In genomic region chr2:227545990-227546389, GRCh38 we compare ENCODE assay signal across 1 cellular context.
A peak's percentile ranks its signal among the peaks of the same experiment; 100 is the strongest.
TF ChIP-seq lines count a peak whose summit lies in the region.

No MANE protein-coding gene starts in this region.

TF ChIP-seq in HepG2, 621 proteins besides CTCF, POLR2A, EP300 and RAD21 (continued from another document and continues in another):
- TF ChIP-seq ZFP91 (CRISPR knock-in tag; IDR thresholded peaks at IDR 0.05; ENCODE audit: borderline replicate concordance) (peak; percentile 36; the same call in 1 of the 2 replicates), ZNF660 (CRISPR knock-in tag; IDR thresholded peaks at IDR 0.05; ENCODE audit: borderline replicate concordance, low read depth) (no peak), FOXC1 (CRISPR knock-in tag; IDR thresholded peaks at IDR 0.05; ENCODE audit: borderline replicate concordance) (no peak), NRL (CRISPR knock-in tag; IDR thresholded peaks at IDR 0.05; ENCODE audit: borderline replicate concordance) (no peak), MYC (CRISPR knock-in tag; IDR thresholded peaks at IDR 0.05; ENCODE audit: borderline replicate concordance) (peak; percentile 27; the same call in 1 of the 2 replicates), SP140L (CRISPR knock-in tag; IDR thresholded peaks at IDR 0.05; ENCODE audit: borderline replicate concordance) (no peak), REPIN1 (CRISPR knock-in tag; IDR thresholded peaks at IDR 0.05; ENCODE audit: borderline replicate concordance, low read depth) (0 out of 2 replicates have a peak, but pooled peaks have one; percentile 28), RNF219 (CRISPR knock-in tag; IDR thresholded peaks at IDR 0.05) (no peak), ZNF572 (CRISPR knock-in tag; IDR thresholded peaks at IDR 0.05) (no peak), ZBTB37 (CRISPR knock-in tag; IDR thresholded peaks at IDR 0.05) (no peak), ZNF776 (CRISPR knock-in tag; IDR thresholded peaks at IDR 0.05) (peak; percentile 32; the same call in 1 of the 2 replicates), ZNF281 (CRISPR knock-in tag; IDR thresholded peaks at IDR 0.05; ENCODE audit: borderline replicate concordance) (peak; percentile 77; the same call in 1 of the 2 replicates), ZNF124 (CRISPR knock-in tag; IDR thresholded peaks at IDR 0.05) (no peak), KMT2A (CRISPR knock-in tag; IDR thresholded peaks at IDR 0.05) (no peak), STAG1 (CRISPR knock-in tag; IDR thresholded peaks at IDR 0.05) (peak; percentile 28), PLRG1 (conservative IDR thresholded peaks at IDR 0.05) (no peak), CSRNP2 (CRISPR knock-in tag; conservative IDR thresholded peaks at IDR 0.05; ENCODE audit: low read depth) (no peak), ZBTB7A (CRISPR knock-in tag; IDR thresholded peaks at IDR 0.05) (no peak), ZNF136 (CRISPR knock-in tag; IDR thresholded peaks at IDR 0.05; ENCODE audit: low read depth) (no peak), HOXA3 (CRISPR knock-in tag; IDR thresholded peaks at IDR 0.05) (peak; percentile 53; the same call in 1 of the 2 replicates), ZNF709 (CRISPR knock-in tag; IDR thresholded peaks at IDR 0.05) (no peak), ZNF556 (CRISPR knock-in tag; IDR thresholded peaks at IDR 0.05; ENCODE audit: borderline replicate concordance) (no peak), NFIC (IDR thresholded peaks at IDR 0.05; ENCODE audit: low read length) (no peak), TP53 (CRISPR knock-in tag; conservative IDR thresholded peaks at IDR 0.05) (no peak), BORCS8-MEF2B (CRISPR knock-in tag; IDR thresholded peaks at IDR 0.05) (0 out of 2 replicates have a peak, but pooled peaks have one; percentile 42), ZNF207 (IDR thresholded peaks at IDR 0.05; ENCODE audit: borderline replicate concordance) (no peak), ZNF10 (CRISPR knock-in tag; IDR thresholded peaks at IDR 0.05; ENCODE audit: borderline replicate concordance, low read depth) (no peak), ETV5 (CRISPR knock-in tag; IDR thresholded peaks at IDR 0.05; ENCODE audit: borderline replicate concordance) (no peak), ZFAT (CRISPR knock-in tag; conservative IDR thresholded peaks at IDR 0.05) (no peak), CBFB (CRISPR knock-in tag; IDR thresholded peaks at IDR 0.05) (no peak), ONECUT2 (CRISPR knock-in tag; IDR thresholded peaks at IDR 0.05) (no peak), ZNF749 (CRISPR knock-in tag; IDR thresholded peaks at IDR 0.05; ENCODE audit: borderline replicate concordance) (no peak), SIN3B (IDR thresholded peaks at IDR 0.05; ENCODE audit: low read length) (no peak)
- TF ChIP-seq, protein P1, sequence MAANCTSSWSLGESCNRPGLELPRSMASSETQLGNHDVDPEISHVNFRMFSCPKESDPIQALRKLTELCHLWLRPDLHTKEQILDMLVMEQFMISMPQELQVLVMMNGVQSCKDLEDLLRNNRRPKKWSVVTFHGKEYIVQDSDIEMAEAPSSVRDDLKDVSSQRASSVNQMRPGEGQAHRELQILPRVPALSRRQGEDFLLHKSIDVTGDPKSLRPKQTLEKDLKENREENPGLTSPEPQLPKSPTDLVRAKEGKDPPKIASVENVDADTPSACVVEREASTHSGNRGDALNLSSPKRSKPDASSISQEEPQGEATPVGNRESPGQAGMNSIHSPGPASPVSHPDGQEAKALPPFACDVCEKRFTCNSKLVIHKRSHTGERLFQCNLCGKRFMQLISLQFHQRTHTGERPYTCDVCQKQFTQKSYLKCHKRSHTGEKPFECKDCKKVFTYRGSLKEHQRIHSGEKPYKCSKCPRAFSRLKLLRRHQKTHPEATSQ (CRISPR knock-in tag; IDR thresholded peaks at IDR 0.05; ENCODE audit: borderline replicate concordance): 0 out of 2 replicates have a peak, but pooled peaks have one; percentile 49
- TF ChIP-seq, protein P2, sequence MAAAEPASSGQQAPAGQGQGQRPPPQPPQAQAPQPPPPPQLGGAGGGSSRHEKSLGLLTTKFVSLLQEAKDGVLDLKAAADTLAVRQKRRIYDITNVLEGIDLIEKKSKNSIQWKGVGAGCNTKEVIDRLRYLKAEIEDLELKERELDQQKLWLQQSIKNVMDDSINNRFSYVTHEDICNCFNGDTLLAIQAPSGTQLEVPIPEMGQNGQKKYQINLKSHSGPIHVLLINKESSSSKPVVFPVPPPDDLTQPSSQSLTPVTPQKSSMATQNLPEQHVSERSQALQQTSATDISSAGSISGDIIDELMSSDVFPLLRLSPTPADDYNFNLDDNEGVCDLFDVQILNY (CRISPR knock-in tag; conservative IDR thresholded peaks at IDR 0.05): no peak
- TF ChIP-seq, protein P3, sequence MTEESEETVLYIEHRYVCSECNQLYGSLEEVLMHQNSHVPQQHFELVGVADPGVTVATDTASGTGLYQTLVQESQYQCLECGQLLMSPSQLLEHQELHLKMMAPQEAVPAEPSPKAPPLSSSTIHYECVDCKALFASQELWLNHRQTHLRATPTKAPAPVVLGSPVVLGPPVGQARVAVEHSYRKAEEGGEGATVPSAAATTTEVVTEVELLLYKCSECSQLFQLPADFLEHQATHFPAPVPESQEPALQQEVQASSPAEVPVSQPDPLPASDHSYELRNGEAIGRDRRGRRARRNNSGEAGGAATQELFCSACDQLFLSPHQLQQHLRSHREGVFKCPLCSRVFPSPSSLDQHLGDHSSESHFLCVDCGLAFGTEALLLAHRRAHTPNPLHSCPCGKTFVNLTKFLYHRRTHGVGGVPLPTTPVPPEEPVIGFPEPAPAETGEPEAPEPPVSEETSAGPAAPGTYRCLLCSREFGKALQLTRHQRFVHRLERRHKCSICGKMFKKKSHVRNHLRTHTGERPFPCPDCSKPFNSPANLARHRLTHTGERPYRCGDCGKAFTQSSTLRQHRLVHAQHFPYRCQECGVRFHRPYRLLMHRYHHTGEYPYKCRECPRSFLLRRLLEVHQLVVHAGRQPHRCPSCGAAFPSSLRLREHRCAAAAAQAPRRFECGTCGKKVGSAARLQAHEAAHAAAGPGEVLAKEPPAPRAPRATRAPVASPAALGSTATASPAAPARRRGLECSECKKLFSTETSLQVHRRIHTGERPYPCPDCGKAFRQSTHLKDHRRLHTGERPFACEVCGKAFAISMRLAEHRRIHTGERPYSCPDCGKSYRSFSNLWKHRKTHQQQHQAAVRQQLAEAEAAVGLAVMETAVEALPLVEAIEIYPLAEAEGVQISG (CRISPR knock-in tag; IDR thresholded peaks at IDR 0.05): peak; percentile 36; the same call in 1 of the 2 replicates
- TF ChIP-seq, protein P4, sequence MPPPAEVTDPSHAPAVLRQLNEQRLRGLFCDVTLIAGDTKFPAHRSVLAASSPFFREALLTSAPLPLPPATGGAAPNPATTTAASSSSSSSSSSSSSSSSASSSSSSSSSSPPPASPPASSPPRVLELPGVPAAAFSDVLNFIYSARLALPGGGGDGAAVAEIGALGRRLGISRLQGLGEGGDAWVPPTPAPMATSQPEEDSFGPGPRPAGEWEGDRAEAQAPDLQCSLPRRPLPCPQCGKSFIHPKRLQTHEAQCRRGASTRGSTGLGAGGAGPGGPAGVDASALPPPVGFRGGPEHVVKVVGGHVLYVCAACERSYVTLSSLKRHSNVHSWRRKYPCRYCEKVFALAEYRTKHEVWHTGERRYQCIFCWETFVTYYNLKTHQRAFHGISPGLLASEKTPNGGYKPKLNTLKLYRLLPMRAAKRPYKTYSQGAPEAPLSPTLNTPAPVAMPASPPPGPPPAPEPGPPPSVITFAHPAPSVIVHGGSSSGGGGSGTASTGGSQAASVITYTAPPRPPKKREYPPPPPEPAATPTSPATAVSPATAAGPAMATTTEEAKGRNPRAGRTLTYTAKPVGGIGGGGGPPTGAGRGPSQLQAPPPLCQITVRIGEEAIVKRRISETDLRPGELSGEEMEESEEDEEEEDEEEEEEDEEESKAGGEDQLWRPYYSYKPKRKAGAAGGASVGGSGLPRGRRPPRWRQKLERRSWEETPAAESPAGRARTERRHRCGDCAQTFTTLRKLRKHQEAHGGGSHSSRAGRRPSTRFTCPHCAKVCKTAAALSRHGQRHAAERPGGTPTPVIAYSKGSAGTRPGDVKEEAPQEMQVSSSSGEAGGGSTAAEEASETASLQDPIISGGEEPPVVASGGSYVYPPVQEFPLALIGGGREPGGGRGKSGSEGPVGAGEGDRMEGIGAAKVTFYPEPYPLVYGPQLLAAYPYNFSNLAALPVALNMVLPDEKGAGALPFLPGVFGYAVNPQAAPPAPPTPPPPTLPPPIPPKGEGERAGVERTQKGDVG (CRISPR knock-in tag; IDR thresholded peaks at IDR 0.05; ENCODE audit: borderline replicate concordance): peak; percentile 68; the same call in 1 of the 2 replicates
- TF ChIP-seq, protein P5, sequence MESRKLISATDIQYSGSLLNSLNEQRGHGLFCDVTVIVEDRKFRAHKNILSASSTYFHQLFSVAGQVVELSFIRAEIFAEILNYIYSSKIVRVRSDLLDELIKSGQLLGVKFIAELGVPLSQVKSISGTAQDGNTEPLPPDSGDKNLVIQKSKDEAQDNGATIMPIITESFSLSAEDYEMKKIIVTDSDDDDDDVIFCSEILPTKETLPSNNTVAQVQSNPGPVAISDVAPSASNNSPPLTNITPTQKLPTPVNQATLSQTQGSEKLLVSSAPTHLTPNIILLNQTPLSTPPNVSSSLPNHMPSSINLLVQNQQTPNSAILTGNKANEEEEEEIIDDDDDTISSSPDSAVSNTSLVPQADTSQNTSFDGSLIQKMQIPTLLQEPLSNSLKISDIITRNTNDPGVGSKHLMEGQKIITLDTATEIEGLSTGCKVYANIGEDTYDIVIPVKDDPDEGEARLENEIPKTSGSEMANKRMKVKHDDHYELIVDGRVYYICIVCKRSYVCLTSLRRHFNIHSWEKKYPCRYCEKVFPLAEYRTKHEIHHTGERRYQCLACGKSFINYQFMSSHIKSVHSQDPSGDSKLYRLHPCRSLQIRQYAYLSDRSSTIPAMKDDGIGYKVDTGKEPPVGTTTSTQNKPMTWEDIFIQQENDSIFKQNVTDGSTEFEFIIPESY (CRISPR knock-in tag; IDR thresholded peaks at IDR 0.05): peak; percentile 89
